8 cellular contexts compared by ENCODE assay signal in the genomic region with DNA sequence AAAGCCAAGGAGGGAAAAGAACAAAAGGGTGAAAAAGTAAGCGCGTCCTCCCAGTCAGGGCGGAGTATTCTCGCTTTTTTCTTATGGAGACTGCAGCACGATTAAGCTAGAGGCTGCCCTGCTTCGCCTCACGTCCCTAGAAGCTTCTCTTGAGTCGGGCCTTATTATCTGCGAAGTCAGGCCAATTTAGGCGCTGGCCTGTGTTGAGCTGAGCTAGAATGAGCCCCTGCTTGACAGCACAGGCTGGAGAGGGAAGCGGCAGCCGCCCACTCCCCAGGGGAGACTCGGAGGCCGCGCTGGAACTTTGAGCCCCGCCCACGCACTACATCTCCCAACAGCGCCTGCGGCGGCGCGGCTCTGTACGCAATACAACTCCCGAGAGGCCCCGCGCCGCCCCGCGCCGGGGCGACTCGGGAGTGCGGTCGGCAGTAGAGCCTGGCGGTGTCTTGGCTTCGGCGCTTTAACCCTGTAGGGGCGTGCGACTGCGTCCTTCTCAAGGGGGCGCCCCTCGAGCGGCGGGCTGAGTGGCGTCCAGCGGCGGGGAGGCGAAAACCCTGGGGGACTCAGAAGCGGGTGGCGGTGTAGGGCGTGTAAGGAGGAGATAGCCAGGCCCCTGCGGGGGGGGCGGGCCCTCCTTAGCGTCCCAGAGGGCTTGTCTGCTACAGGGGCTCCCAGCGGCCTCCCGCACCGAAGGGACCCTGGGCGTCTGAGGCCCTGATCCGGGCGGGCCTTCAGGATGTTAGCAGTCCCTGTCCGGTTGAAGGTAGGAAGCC. TPM values are rescaled to one million over a fixed set of nuclear protein-coding genes. Genes with fewer than 3 reads are reported as not detected.
DNase-seq lines count a peak whose midpoint lies in the region; ATAC-seq and TF ChIP-seq lines count a peak whose summit lies in the region.

No MANE protein-coding gene starts in this region.

- peak overlapping the region; percentile 80 for H3K4ac ChIP-seq in trophoblast cell (ENCODE audit: low read depth, low read length)

- no peak overlapping the region for H2BK12ac ChIP-seq in trophoblast cell (ENCODE audit: low read length)

- TF ChIP-seq EP300 in tibial nerve (IDR thresholded peaks at IDR 0.05) = peak; percentile 48 to 97

- H3K27me3 ChIP-seq in trophoblast cell (ENCODE audit: insufficient read depth, low read length) (no peaks in the 10 kb centered on the region), tibial nerve (no peaks in the 10 kb centered on the region)

- H3K27ac ChIP-seq in trophoblast cell (ENCODE audit: low read depth, low read length) (peak overlapping the region; percentile 93), tibial nerve (peak overlapping the region; percentile 94 to 99 (median 98))

- H3K9me3 ChIP-seq in trophoblast cell (ENCODE audit: insufficient read depth, low read depth, low read length) (no peaks in the 10 kb centered on the region), tibial nerve (peaks cover 0 to 30% (median 5%) of the 10 kb centered on the region in 4 donors)

- no peak overlapping the region for H3K23ac ChIP-seq in trophoblast cell (ENCODE audit: low read length)

- peak overlapping the region; percentile 94 for H3K14ac ChIP-seq in trophoblast cell (ENCODE audit: low read length)

- H4K8ac ChIP-seq in trophoblast cell (ENCODE audit: low read depth, low read length) = peak overlapping the region; percentile 94

- peaks cover 15% of the 10 kb centered on the region for H3K79me2 ChIP-seq in trophoblast cell (ENCODE audit: control insufficient read depth, insufficient read depth, low read length, poor library complexity)

- peak overlapping the region; percentile 71 for H3K4me2 ChIP-seq in trophoblast cell (ENCODE audit: low read length)

- ATAC-seq in HG02610 (IDR thresholded peaks at IDR 0.05; ENCODE audit: unreplicated experiment) (peak; percentile 56), Right ventricle myocardium superior (ENCODE audit: poor library complexity) (peak; percentile 92)
- ATAC-seq in activated naive CD8-positive, alpha-beta T cell treated with anti-CD3 and anti-CD28 coated beads, Interleukin-2, amount 10 ng/mL, durations not matched to agents 7 days and 5 days (ENCODE audit: low read depth) = peak; percentile 78

- H2BK120ac ChIP-seq in trophoblast cell (ENCODE audit: insufficient read depth, low read length, poor library complexity) = peak overlapping the region; percentile 84

- no peaks in the 10 kb centered on the region for H3K27me3 Mint-ChIP-seq in activated naive CD8-positive, alpha-beta T cell treated with anti-CD3 and anti-CD28 coated beads, Interleukin-2, amount 10 ng/mL, durations not matched to agents 7 days and 5 days

- H3K36me3 ChIP-seq in trophoblast cell (ENCODE audit: control insufficient read depth in 1 of 2, insufficient read depth in 2 of 2, low read length in 2 of 2) (peaks cover 3 to 11% of the 10 kb centered on the region in 2 experiments), tibial nerve (peaks cover 0 to 36% (median 16%) of the 10 kb centered on the region in 3 donors)

- peak overlapping the region; percentile 69 for H3K4me3 ChIP-seq in GM12865 (ENCODE audit: low read depth, low read length)
- peak overlapping the region; percentile 88 for H3K4me3 ChIP-seq in trophoblast cell (ENCODE audit: low read depth, low read length)
- H3K4me3 ChIP-seq in tibial nerve = peak overlapping the region; percentile 79 to 95 (median 92)

- POLR2A ChIA-PET in activated naive CD8-positive, alpha-beta T cell treated with anti-CD3 and anti-CD28 coated beads, Interleukin-2, amount 10 ng/mL, durations not matched to agents 7 days and 5 days (lab: Charles Lee) = interaction anchor here (0.5 to 6.2 kb wide), 9 partner anchors 8 to 642 kb away, joined by 3 to 97 read pairs (median 3); a partner anchor contains a TSS

- H3K79me1 ChIP-seq in trophoblast cell (ENCODE audit: low read length) = peaks cover 30% of the 10 kb centered on the region

- H2AK5ac ChIP-seq in trophoblast cell (ENCODE audit: low read length) = peak overlapping the region; percentile 62

- H4K12ac ChIP-seq in trophoblast cell (ENCODE audit: low read depth, low read length) = peak overlapping the region; percentile 90

- H3K9me3 Mint-ChIP-seq in activated naive CD8-positive, alpha-beta T cell treated with anti-CD3 and anti-CD28 coated beads, Interleukin-2, amount 10 ng/mL, durations not matched to agents 7 days and 5 days = peaks cover 4% of the 10 kb centered on the region

- peak; percentile 93 for DNase-seq in GM12865 (ENCODE audit: low read depth)
- DNase-seq in NCI-H1092 (lab: John Stamatoyannopoulos, UW) = peak; percentile 91
- peak; percentile 84 for DNase-seq in SKM-1 treated with dmso at 0.1 percent for 144 hours (lab: John Stamatoyannopoulos, UW; ENCODE audit: unreplicated experiment)
- DNase-seq in activated naive CD8-positive, alpha-beta T cell treated with anti-CD3 and anti-CD28 coated beads, Interleukin-2, amount 10 ng/mL, durations not matched to agents 7 days and 5 days = peak; percentile 91
- peak; percentile 96 for DNase-seq in Right ventricle myocardium superior
- peak; percentile 94 to 96 for DNase-seq in trophoblast cell
- DNase-seq in tibial nerve (ENCODE audit: low spot score in 2 of 2) = peak; percentile 88 to 89

- TF ChIP-seq CTCF in GM12865 (IDR thresholded peaks at IDR 0.05; ENCODE audit: insufficient read depth, low read depth, low read length, missing control alignments) = peak; percentile 5
- peak in 1 of 5 experiments; percentile 50 for TF ChIP-seq CTCF in tibial nerve (IDR thresholded peaks at IDR 0.05)

- H3K4me1 ChIP-seq in trophoblast cell (ENCODE audit: control insufficient read depth in 1 of 2, insufficient read depth in 2 of 2, low read length in 2 of 2) (peaks cover 11 to 22% of the 10 kb centered on the region in 2 experiments), tibial nerve (peaks cover 0 to 49% (median 29%) of the 10 kb centered on the region in 4 donors)

- peak overlapping the region; percentile 92 for H2AFZ ChIP-seq in trophoblast cell (ENCODE audit: insufficient read depth, low read length, poor library complexity)

- peak overlapping the region; percentile 98 for H4K91ac ChIP-seq in trophoblast cell (ENCODE audit: low read depth, low read length)

- intact Hi-C loops in Right ventricle myocardium superior (cut with DNase I) = loop anchor here (2.0 to 5.0 kb wide), 2 partner anchors 24 to 34 kb away; a partner anchor contains a TSS

- peak overlapping the region; percentile 98 for H3K27ac Mint-ChIP-seq in activated naive CD8-positive, alpha-beta T cell treated with anti-CD3 and anti-CD28 coated beads, Interleukin-2, amount 10 ng/mL, durations not matched to agents 7 days and 5 days

- peak overlapping the region; percentile 97 for H2BK5ac ChIP-seq in trophoblast cell (ENCODE audit: low read depth, low read length, poor library complexity)

- peak overlapping the region; percentile 96 for H3K9ac ChIP-seq in trophoblast cell (ENCODE audit: low read length)

- peaks cover 23% of the 10 kb centered on the region for H3K4me1 Mint-ChIP-seq in activated naive CD8-positive, alpha-beta T cell treated with anti-CD3 and anti-CD28 coated beads, Interleukin-2, amount 10 ng/mL, durations not matched to agents 7 days and 5 days

- peak; percentile 93 to 95 for TF ChIP-seq POLR2A in tibial nerve (IDR thresholded peaks at IDR 0.05)

- H3K36me3 Mint-ChIP-seq in activated naive CD8-positive, alpha-beta T cell treated with anti-CD3 and anti-CD28 coated beads, Interleukin-2, amount 10 ng/mL, durations not matched to agents 7 days and 5 days = peaks cover 32% of the 10 kb centered on the region

- H3K18ac ChIP-seq in trophoblast cell (ENCODE audit: low read length) = peak overlapping the region; percentile 95

- H3K4me3 Mint-ChIP-seq in activated naive CD8-positive, alpha-beta T cell treated with anti-CD3 and anti-CD28 coated beads, Interleukin-2, amount 10 ng/mL, durations not matched to agents 7 days and 5 days = peak overlapping the region; percentile 97

- WGBS in trophoblast cell (ENCODE audit: extremely low coverage, insufficient coverage, insufficient read length) = no CpG with 5 or more reads among the region's 61 CpGs
- 0% methylated on average over 10 to 29 of the region's 61 CpGs for WGBS in tibial nerve, 2 donors

RNA-seq across cellular contexts. Expression of a gene that starts 0.9 kb away (rescaled TPM):
- total RNA-seq in activated naive CD8-positive, alpha-beta T cell treated with anti-CD3 and anti-CD28 coated beads, Interleukin-2, amount 10 ng/mL, durations not matched to agents 7 days and 5 days = 1 to 10 TPM; 8.1 to 8.2 TPM
- 11.4 TPM for total RNA-seq in Right ventricle myocardium superior
- polyA plus RNA-seq in trophoblast cell (2013) = 11.8 and 11.9 TPM in 2 replicates
- 10 to 100 TPM; 22.8 to 35.0 (median 30.2) TPM for total RNA-seq in tibial nerve

RNA-seq across cellular contexts. Expression of a gene that starts 24.7 kb away (rescaled TPM):
- 100 to 1,000 TPM; 167 TPM for total RNA-seq in activated naive CD8-positive, alpha-beta T cell treated with anti-CD3 and anti-CD28 coated beads, Interleukin-2, amount 10 ng/mL, durations not matched to agents 7 days and 5 days
- total RNA-seq in Right ventricle myocardium superior = 53.5 TPM
- 169 and 175 TPM in 2 replicates for polyA plus RNA-seq in trophoblast cell (2013)
- total RNA-seq in tibial nerve = 10 to 100 TPM; 63.6 to 79.8 (median 74.1) TPM

RNA-seq across cellular contexts. Expression of a gene that starts 55.8 kb away (rescaled TPM):
- 10 to 100 TPM; 20.4 to 22.6 TPM for total RNA-seq in activated naive CD8-positive, alpha-beta T cell treated with anti-CD3 and anti-CD28 coated beads, Interleukin-2, amount 10 ng/mL, durations not matched to agents 7 days and 5 days
- 72.7 TPM for total RNA-seq in Right ventricle myocardium superior
- 0.56 and 0.59 TPM in 2 replicates for polyA plus RNA-seq in trophoblast cell (2013)
- total RNA-seq in tibial nerve = 10 to 100 TPM; 21.0 to 48.5 (median 38.8) TPM

Comparison
In these comparisons a context has a peak if more than half of its experiments do, and no peak if none do; other contexts are left out.
1. Peak in every context shown above with its lines: DNase-seq, ATAC-seq, H3K4me3 ChIP-seq and H3K27ac ChIP-seq.